ENCODE assay signal across 8 cellular contexts in genomic region chrX:153600032-153600373, GRCh38. TPM values are rescaled to one million over a fixed set of nuclear protein-coding genes. Genes with fewer than 3 reads are reported as not detected.
DNase-seq lines count a peak whose midpoint lies in the region; ATAC-seq and TF ChIP-seq lines count a peak whose summit lies in the region.

No MANE protein-coding gene starts in this region.

- TF ChIP-seq EP300 in suprapubic skin (IDR thresholded peaks at IDR 0.05): no peak

- no peak for DNase-seq in heart left ventricle
- DNase-seq in left ventricle myocardium superior: no peak
- peak; percentile 24 to 26 for DNase-seq in activated CD4-positive, alpha-beta T cell treated with anti-CD3 and anti-CD28 coated beads, Interleukin-2, amount 50 U/mL, for 48 hours
- no peak for DNase-seq in suprapubic skin (ENCODE audit: low spot score in 2 of 2)
- DNase-seq in mucosa of gallbladder (ENCODE audit: low spot score): no peak
- DNase-seq in DMS79 treated with DMSO at 0.1 percent for 48 hours (lab: John Stamatoyannopoulos, UW): no peak

- TF ChIP-seq CTCF in heart left ventricle (IDR thresholded peaks at IDR 0.05) (no peak), suprapubic skin (IDR thresholded peaks at IDR 0.05) (no peak)

- intact Hi-C loops in heart left ventricle (cut with DNase I) (loop anchor here in 2 of 10 donors (10.0 kb wide), 1 partner anchor 65 kb away; no protein-coding TSS in a partner anchor), left ventricle myocardium superior (cut with micrococcal nuclease) (no loop called here)

- no peak for ATAC-seq in heart left ventricle
- no peak for ATAC-seq in left ventricle myocardium superior
- no peak for ATAC-seq in GM18873 (IDR thresholded peaks at IDR 0.05; ENCODE audit: low FRiP score, unreplicated experiment)

- WGBS in heart left ventricle, 4 donors: 10 to 38% (median 21%) methylated on average over 2 of the region's 2 CpGs
- 52% methylated on average over 2 of the region's 2 CpGs for WGBS in suprapubic skin

- TF ChIP-seq POLR2A in heart left ventricle (IDR thresholded peaks at IDR 0.05): no peak
- no peak for TF ChIP-seq POLR2A in suprapubic skin (IDR thresholded peaks at IDR 0.05)

- peaks cover 0 to 3% (median 0%) of the 10 kb centered on the region in 12 donors for H3K9me3 ChIP-seq in heart left ventricle
- H3K9me3 ChIP-seq in iPS-18c (ENCODE audit: control insufficient read depth, insufficient read depth, low read length): peaks cover 13% of the 10 kb centered on the region
- H3K9me3 ChIP-seq in suprapubic skin: no peaks in the 10 kb centered on the region

- H3K27me3 ChIP-seq in heart left ventricle (no peaks in the 10 kb centered on the region), suprapubic skin (no peaks in the 10 kb centered on the region)

- H3K4me3 ChIP-seq in heart left ventricle: peak overlapping the region in 10 of 12 donors; percentile 60 to 87 (median 69)
- peak overlapping the region; percentile 60 for H3K4me3 ChIP-seq in iPS-18c (ENCODE audit: insufficient read depth, low read depth, low read length)
- H3K4me3 ChIP-seq in suprapubic skin: peak overlapping the region; percentile 77

- H3K36me3 ChIP-seq in heart left ventricle: peaks cover 0 to 4% (median 0%) of the 10 kb centered on the region in 9 donors
- H3K36me3 ChIP-seq in suprapubic skin: no peaks in the 10 kb centered on the region

- H3K27ac ChIP-seq in heart left ventricle (peak overlapping the region in 1 of 12 donors; percentile 84), suprapubic skin (no peak overlapping the region)

- peaks cover 0 to 24% (median 6%) of the 10 kb centered on the region in 12 donors for H3K4me1 ChIP-seq in heart left ventricle
- H3K4me1 ChIP-seq in suprapubic skin: peaks cover 24% of the 10 kb centered on the region

RNA-seq across cellular contexts. Expression of gene CCNQ, which starts 1.1 kb away (rescaled TPM):
- 10 to 100 TPM; 16.2 to 87.3 (median 36.9) TPM for total RNA-seq in heart left ventricle
- 100 to 1,000 TPM in 1 of 2 donors, 10 to 100 TPM in 1; 85.0 to 126 TPM for polyA plus RNA-seq in heart left ventricle
- total RNA-seq in left ventricle myocardium superior: 42.5 TPM
- total RNA-seq in suprapubic skin: 10 to 100 TPM; 16.4 to 33.2 (median 29.3) TPM
- 14.9 TPM for total RNA-seq in mucosa of gallbladder

RNA-seq across cellular contexts. Expression of gene DUSP9, which starts 47.0 kb away (rescaled TPM):
- total RNA-seq in heart left ventricle: under 1 TPM in 1 of 9 donors, not detected in 8; 0.25 TPM
- under 1 TPM in 1 of 2 donors, not detected in 1; 0.04 TPM for polyA plus RNA-seq in heart left ventricle
- 0.10 TPM for total RNA-seq in left ventricle myocardium superior
- total RNA-seq in suprapubic skin: under 1 TPM in 2 of 4 donors, not detected in 2; 0.19 to 0.48 TPM
- 0.12 TPM for total RNA-seq in mucosa of gallbladder

Comparison
In these comparisons a context has a peak if more than half of its experiments do, and no peak if none do; other contexts are left out.
1. DNase-seq: peak in activated CD4-positive, alpha-beta T cell treated with anti-CD3 and anti-CD28 coated beads, Interleukin-2, amount 50 U/mL, for 48 hours (2 of 2); none in heart left ventricle (0 of 5), left ventricle myocardium superior (single experiment), suprapubic skin (0 of 2), mucosa of gallbladder (single experiment) and DMS79 treated with DMSO at 0.1 percent for 48 hours (single experiment).
2. Peak in every context shown above with its lines, with median percentiles within 50 percentile points of each other: H3K4me3 ChIP-seq.